9 cellular contexts compared by ENCODE assay signal in the genomic region with DNA sequence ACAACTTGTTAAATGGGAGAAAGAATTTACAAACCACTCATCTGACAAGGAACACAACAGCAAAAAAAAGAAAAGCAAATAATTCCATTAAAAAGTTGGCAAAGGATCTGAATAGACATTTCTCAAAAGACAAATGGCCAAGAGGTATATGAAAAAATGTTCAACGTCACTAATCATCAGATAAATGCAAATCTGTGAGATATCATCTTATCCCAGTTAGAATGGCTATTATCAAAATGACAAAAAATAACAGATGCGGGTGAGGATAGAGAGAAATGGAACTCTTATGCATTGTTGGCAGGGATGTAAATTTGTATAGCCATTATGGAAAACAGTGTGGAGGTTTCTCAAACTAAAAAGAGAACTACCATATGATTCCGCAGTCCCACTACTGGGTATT. TPM values are rescaled to one million over a fixed set of nuclear protein-coding genes. Genes with fewer than 3 reads are reported as not detected.
"Had no signal": no experiment of that assay in that cellular context is flagged by ENCODE, and none has a peak within 500 bp of the region (broad histone marks: within the 10 kb centered on the region; RNA-seq: fewer than 3 reads in every experiment).

No MANE protein-coding gene starts in this region.

- FAIRE-seq: HepG2, HTR-8/SVneo, K562 had no signal

- DNase-seq: IMR-90, KBM-7 had no signal

- H3K27ac Mint-ChIP-seq: IgD-negative memory B cell had no signal

- H3K36me3 Mint-ChIP-seq: IgD-negative memory B cell had no signal

- H3K4me1 Mint-ChIP-seq: IgD-negative memory B cell had no signal

- ATAC-seq: HepG2, K562 had no signal

- H3K4me3 ChIP-seq: K562 had no signal

- H3K27ac ChIP-seq: HL-60 had no signal

RNA-seq across cellular contexts. Expression of a gene that starts 29.9 kb away (rescaled TPM):
- total RNA-seq: HepG2, HT-29, HT1080, K562 had no signal
- polyA plus RNA-seq: HepG2, IgD-negative memory B cell, K562 had no signal
